ENCODE assay signal across 8 cellular contexts in the genomic region with DNA sequence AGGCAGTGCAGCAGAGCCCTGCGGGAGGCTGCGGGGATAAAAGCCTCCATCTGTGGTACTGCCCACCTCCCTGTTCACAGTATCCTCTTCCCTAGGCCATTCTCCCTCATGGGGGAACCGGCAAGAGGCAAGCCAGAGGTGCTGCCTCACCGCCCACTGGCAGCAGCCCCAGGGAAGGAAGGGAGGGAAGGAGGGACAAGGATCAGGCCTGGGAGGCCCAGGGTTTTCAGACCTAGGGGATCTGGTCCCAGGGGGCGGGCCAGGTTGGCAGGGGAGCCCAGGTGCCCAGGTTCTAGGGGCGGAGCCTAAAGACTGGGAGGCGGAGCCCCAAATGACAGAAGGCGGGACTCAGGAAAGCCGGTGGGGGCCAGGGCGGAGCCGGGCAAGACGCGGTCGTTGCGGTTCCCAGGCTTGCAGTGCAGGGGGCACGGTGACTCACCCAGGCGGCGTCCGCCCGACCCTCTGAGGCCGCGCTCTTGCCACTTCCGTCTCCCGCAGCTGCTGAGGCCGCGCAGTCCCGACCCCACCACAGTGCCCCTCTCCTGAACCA. TPM values are rescaled to one million over a fixed set of nuclear protein-coding genes. Genes with fewer than 3 reads are reported as not detected.
DNase-seq lines count a peak whose midpoint lies in the region; ATAC-seq and TF ChIP-seq lines count a peak whose summit lies in the region.

No MANE protein-coding gene starts in this region.

- peaks cover 13% of the 10 kb centered on the region for H3K27me3 Mint-ChIP-seq in neural progenitor cell (ENCODE audit: insufficient read depth, low read depth)

- peaks cover 49% of the 10 kb centered on the region for H3K4me1 ChIP-seq in DOHH2 (ENCODE audit: control insufficient read depth, low read length)
- peaks cover 37 to 46% of the 10 kb centered on the region in 2 donors for H3K4me1 ChIP-seq in duodenal mucosa (ENCODE audit: control insufficient read depth in 1 of 2, insufficient read depth in 2 of 2, low read length in 2 of 2)
- peaks cover 21% of the 10 kb centered on the region for H3K4me1 ChIP-seq in neural progenitor cell

- peak overlapping the region; percentile 82 for H3K4me2 ChIP-seq in DOHH2 (ENCODE audit: low read length)
- H3K4me2 ChIP-seq in neural progenitor cell: peak overlapping the region; percentile 80

- H3K4me3 ChIP-seq in DOHH2 (ENCODE audit: low read length) (peak overlapping the region; percentile 88), duodenal mucosa (ENCODE audit: low read depth in 1 of 2, low read length in 2 of 2) (peak overlapping the region; percentile 71 to 82), neural progenitor cell (peak overlapping the region; percentile 82)

- peaks cover 5% of the 10 kb centered on the region for H3K36me3 Mint-ChIP-seq in neural progenitor cell

- H3K79me2 ChIP-seq in DOHH2 (ENCODE audit: control insufficient read depth, low read length) (peaks cover 28% of the 10 kb centered on the region), neural progenitor cell (ENCODE audit: low read depth) (peaks cover 31% of the 10 kb centered on the region)

- ATAC-seq in HG03442 (IDR thresholded peaks at IDR 0.05; ENCODE audit: unreplicated experiment) (no peak), HG02623 (IDR thresholded peaks at IDR 0.05; ENCODE audit: unreplicated experiment) (no peak)

- H3K36me3 ChIP-seq in DOHH2 (ENCODE audit: control insufficient read depth, low read length) (peaks cover 16% of the 10 kb centered on the region), KOPT-K1 (ENCODE audit: insufficient read depth, low read length) (peaks cover 8% of the 10 kb centered on the region; the same call in 1 of the 2 replicates), duodenal mucosa (ENCODE audit: control insufficient read depth in 1 of 2, insufficient read depth in 2 of 2, low read length in 2 of 2) (peaks cover under 1 to 3% of the 10 kb centered on the region in 2 donors), neural progenitor cell (no peaks in the 10 kb centered on the region)

- H3K27ac ChIP-seq in DOHH2 (ENCODE audit: low read depth, low read length): peak overlapping the region; percentile 53
- H3K27ac ChIP-seq in KOPT-K1 (ENCODE audit: low read depth, low read length, poor library complexity, severe bottlenecking): peak overlapping the region; percentile 85
- H3K27ac ChIP-seq in duodenal mucosa (ENCODE audit: low read depth, low read length): peak overlapping the region; percentile 95
- peak overlapping the region; percentile 89 for H3K27ac ChIP-seq in neural progenitor cell

- peaks cover 35% of the 10 kb centered on the region for H3K4me1 Mint-ChIP-seq in neural progenitor cell

- H3K4me3 Mint-ChIP-seq in neural progenitor cell: peak overlapping the region; percentile 98

- peak overlapping the region; percentile 18 for H2AFZ ChIP-seq in neural progenitor cell (replicated peaks)

- H3F3A ChIP-seq in DOHH2 (ENCODE audit: control insufficient read depth, insufficient read depth) (peaks cover 6% of the 10 kb centered on the region; the same call in 1 of the 2 replicates), neural progenitor cell (ENCODE audit: low read depth) (peaks cover 36% of the 10 kb centered on the region)

- H4K20me1 ChIP-seq in DOHH2 (ENCODE audit: control insufficient read depth, insufficient read depth, low read depth, low read length) (no peaks in the 10 kb centered on the region), neural progenitor cell (ENCODE audit: low read depth) (peaks cover 14% of the 10 kb centered on the region)

- H3K27ac Mint-ChIP-seq in neural progenitor cell: peak overlapping the region; percentile 72

- TF ChIP-seq CTCF in DOHH2 (IDR thresholded peaks at IDR 0.05; ENCODE audit: low read depth, low read length, poor library complexity, severe bottlenecking): no peak
- TF ChIP-seq CTCF in neural progenitor cell (IDR thresholded peaks at IDR 0.05): no peak

- no peak for DNase-seq in neural progenitor cell (ENCODE audit: low spot score)
- no peak for DNase-seq in cerebellar nuclear complex (lab: John Stamatoyannopoulos, UW)
- DNase-seq in NOMO-1 treated with dmso at 0.1 percent for 144 hours (lab: John Stamatoyannopoulos, UW; ENCODE audit: unreplicated experiment): no peak

- H3K27me3 ChIP-seq in DOHH2 (ENCODE audit: control insufficient read depth, low read length) (no peaks in the 10 kb centered on the region), duodenal mucosa (ENCODE audit: control insufficient read depth in 1 of 2, insufficient read depth in 2 of 2, low read length in 2 of 2) (no peaks in the 10 kb centered on the region), neural progenitor cell (no peaks in the 10 kb centered on the region)

- no peaks in the 10 kb centered on the region for H3K9me3 Mint-ChIP-seq in neural progenitor cell

- H3K9me3 ChIP-seq in DOHH2 (ENCODE audit: control insufficient read depth, insufficient read depth, low read length) (no peaks in the 10 kb centered on the region), KOPT-K1 (ENCODE audit: insufficient read depth, low read length, poor library complexity, severe bottlenecking) (no peaks in the 10 kb centered on the region), duodenal mucosa (ENCODE audit: control insufficient read depth in 1 of 2, low read length in 2 of 2) (no peaks in the 10 kb centered on the region), neural progenitor cell (ENCODE audit: low read depth) (no peaks in the 10 kb centered on the region)

- H3K9ac ChIP-seq in duodenal mucosa (ENCODE audit: low read depth in 1 of 2, low read length in 2 of 2) (peak overlapping the region; percentile 89 to 97), neural progenitor cell (peak overlapping the region; percentile 84)

- no peaks in the 10 kb centered on the region for H3K9me2 ChIP-seq in DOHH2 (replicated peaks; ENCODE audit: control insufficient read depth, low read length)

RNA-seq across cellular contexts. Expression of a gene that starts 3.0 kb away (rescaled TPM):
- total RNA-seq in neural progenitor cell (ENCODE audit: low replicate concordance): 34.0 and 39.8 TPM in 2 replicates

RNA-seq across cellular contexts. Expression of a gene that starts 29.2 kb away (rescaled TPM):
- total RNA-seq in neural progenitor cell (ENCODE audit: low replicate concordance): 0.03 TPM in 1 of 2 replicates, not detected in the other
